Comparison of ENCODE assay signal across 16 cellular contexts in the genomic region with DNA sequence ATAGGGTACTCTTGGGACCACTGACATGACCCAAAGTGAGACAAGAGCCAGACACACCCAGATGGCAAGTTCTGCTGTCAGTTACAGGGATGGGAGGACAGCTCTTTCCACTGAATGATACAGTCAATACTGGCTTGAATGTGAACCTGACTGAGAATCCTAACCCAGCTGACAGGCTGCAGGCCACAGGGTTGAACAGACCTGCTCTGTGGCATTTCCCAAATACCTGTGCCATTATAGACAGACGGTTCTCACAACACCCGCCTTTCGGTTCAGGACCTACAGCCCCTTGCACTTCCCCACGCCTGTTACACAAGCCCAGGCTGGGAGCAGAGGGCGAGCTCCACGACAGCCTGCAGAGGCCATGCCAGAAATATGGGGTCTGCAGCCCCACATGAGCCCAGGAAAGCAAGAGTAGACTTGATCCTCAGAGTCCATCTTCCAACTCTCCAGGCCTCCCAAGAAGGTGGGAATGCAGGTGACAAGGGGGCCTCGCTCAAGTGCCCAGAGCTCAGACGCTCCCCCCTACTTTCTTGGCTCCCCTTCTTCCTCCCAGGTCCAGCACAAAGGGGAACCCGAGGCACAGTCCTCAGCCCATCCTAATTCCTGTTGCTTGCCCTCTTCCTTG.
"Had no signal": no experiment of that assay in that cellular context is flagged by ENCODE, and none has a peak within 500 bp of the region (broad histone marks: within the 10 kb centered on the region; RNA-seq: fewer than 3 reads in every experiment).

No MANE protein-coding gene starts in this region.

- H3K4me1 ChIP-seq: heart left ventricle had no signal

- H3K27me3 ChIP-seq: heart left ventricle, sigmoid colon, transverse colon had no signal

- H3K9me3 ChIP-seq: heart left ventricle, sigmoid colon, transverse colon had no signal

- FAIRE-seq: bronchial epithelial cell, frontal cortex had no signal

- DNase-seq: activated CD4-positive, alpha-beta T cell treated with anti-CD3 and anti-CD28 coated beads, Interleukin-2, amount 50 U/mL, for 48 hours; activated gamma-delta T cell treated with Interleukin-2 at 50 U/mL for 16 hours; activated naive CD8-positive, alpha-beta T cell treated with anti-CD3 and anti-CD28 coated beads for 36 hours; activated T-cell treated with anti-CD3 and anti-CD28 coated beads, Interleukin-2, amount 50 U/mL, for 48 hours; heart left ventricle; natural killer cell; nucleus accumbens; sigmoid colon; stimulated activated CD4-positive, alpha-beta T cell treated with anti-CD3 and anti-CD28 coated beads, Interleukin-12 subunit alpha, Interleukin-12 subunit beta, amount 100 ng/mL, for 4 hours; stimulated activated naive CD4-positive, alpha-beta T cell; substantia nigra; T-helper 2 cell; transverse colon had no signal

- ATAC-seq: heart left ventricle, left lobe of liver, natural killer cell had no signal

- H3K27ac ChIP-seq: heart left ventricle, sigmoid colon, transverse colon had no signal

- H3K4me3 ChIP-seq: heart left ventricle, sigmoid colon, transverse colon had no signal

- H3K36me3 ChIP-seq: heart left ventricle, sigmoid colon, transverse colon had no signal
